9 cellular contexts compared by ENCODE assay signal in the genomic region with DNA sequence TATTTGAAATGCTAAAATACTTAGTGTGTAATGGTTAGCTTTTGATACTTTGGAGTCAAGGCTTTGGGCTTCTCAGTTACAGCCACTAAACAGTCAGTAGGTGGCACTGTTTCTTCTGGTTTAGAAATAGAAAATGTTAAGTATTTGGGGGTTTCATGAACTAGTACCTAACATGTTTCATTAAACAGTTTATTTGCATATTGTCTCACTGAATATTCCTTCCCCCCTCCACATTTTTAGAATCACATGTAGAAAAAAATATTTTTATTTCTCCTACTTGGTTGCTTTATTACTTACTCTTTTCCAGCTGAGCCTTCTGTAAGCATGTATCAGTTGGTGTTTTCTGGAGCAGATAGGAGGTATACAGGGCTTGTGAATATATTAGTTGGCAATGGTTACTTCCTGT. TPM values are rescaled to one million over a fixed set of nuclear protein-coding genes. Genes with fewer than 3 reads are reported as not detected.
DNase-seq lines count a peak whose midpoint lies in the region; ATAC-seq and TF ChIP-seq lines count a peak whose summit lies in the region.
"Had no signal": no experiment of that assay in that cellular context is flagged by ENCODE, and none has a peak within 500 bp of the region (broad histone marks: within the 10 kb centered on the region; RNA-seq: fewer than 3 reads in every experiment).

No MANE protein-coding gene starts in this region.

- H3K27me3 ChIP-seq in cardiac muscle cell (no peaks in the 10 kb centered on the region), HUES6 (ENCODE audit: control insufficient read depth, insufficient read depth, low read length) (no peaks in the 10 kb centered on the region)

- H3K4me1 ChIP-seq in cardiac muscle cell (ENCODE audit: low read depth): peaks cover 17% of the 10 kb centered on the region
- peaks cover 10% of the 10 kb centered on the region; the same call in 1 of the 2 replicates for H3K4me1 ChIP-seq in HUES6 (ENCODE audit: control insufficient read depth, insufficient read depth, low read length)
- H3K4me1 ChIP-seq: HAP-1 had no signal

- H3K4me3 ChIP-seq in cardiac muscle cell (no peak overlapping the region), HUES6 (ENCODE audit: low read depth, low read length) (no peak overlapping the region), foreskin fibroblast (ENCODE audit: low read depth in 1 of 2, low read length in 2 of 2) (no peak overlapping the region)
- H3K4me3 ChIP-seq: HAP-1 had no signal

- DNase-seq in cardiac muscle cell (ENCODE audit: low read depth in 1 of 2, low spot score in 1 of 2) (peak; percentile 63 to 81), left ventricle myocardium superior (no peak), SKM-1 (lab: John Stamatoyannopoulos, UW; ENCODE audit: unreplicated experiment) (peak; percentile 24), foreskin fibroblast (peak in 1 of 2 donors; percentile 71), pulmonary artery endothelial cell (ENCODE audit: low read depth, low spot score) (peak; percentile 17), GF-D8 (lab: John Stamatoyannopoulos, UW) (no peak)

- intact Hi-C loops in left ventricle myocardium superior (cut with micrococcal nuclease): loop anchor here (10.0 kb wide), 1 partner anchor 314 kb away; no protein-coding TSS in a partner anchor

- H3K9ac ChIP-seq in HUES6 (ENCODE audit: low read length): no peak overlapping the region

- H3K9me3 ChIP-seq in cardiac muscle cell (ENCODE audit: low read depth) (no peaks in the 10 kb centered on the region), HUES6 (ENCODE audit: control insufficient read depth, insufficient read depth, low read depth, low read length) (no peaks in the 10 kb centered on the region)
- H3K9me3 ChIP-seq: HAP-1 had no signal

- TF ChIP-seq CTCF in cardiac muscle cell (IDR thresholded peaks at IDR 0.05; ENCODE audit: low read depth, low read length) (peak; percentile 82), foreskin fibroblast (IDR thresholded peaks at IDR 0.05; ENCODE audit: low read depth, low read length) (peak; percentile 87)

- ATAC-seq in left ventricle myocardium superior: no peak
- ATAC-seq in GM21723 (IDR thresholded peaks at IDR 0.05; ENCODE audit: unreplicated experiment): peak; percentile 86

- H3K27ac ChIP-seq in cardiac muscle cell (no peak overlapping the region), HUES6 (ENCODE audit: low read depth, low read length) (0 out of 2 replicates have a peak overlapping the region, but pooled peaks have one; percentile 15)

- H3K36me3 ChIP-seq in cardiac muscle cell (no peaks in the 10 kb centered on the region), HUES6 (ENCODE audit: control insufficient read depth, insufficient read depth, low read length) (peaks cover 3% of the 10 kb centered on the region; the same call in 1 of the 2 replicates)

RNA-seq across cellular contexts. Expression of a gene that starts 48.0 kb away (rescaled TPM):
- 7.9 and 11.6 TPM in 2 replicates for total RNA-seq in cardiac muscle cell
- polyA plus RNA-seq in cardiac muscle cell: 14.0 and 17.9 TPM in 2 replicates
- 38.9 TPM for total RNA-seq in left ventricle myocardium superior
- 79.0 and 121 TPM in 2 replicates for total RNA-seq in pulmonary artery endothelial cell

RNA-seq across cellular contexts. Expression of a gene that starts 56.9 kb away (rescaled TPM):
- total RNA-seq in cardiac muscle cell (19.4 and 26.4 TPM in 2 replicates), left ventricle myocardium superior (18.8 TPM), pulmonary artery endothelial cell (44.6 and 50.6 TPM in 2 replicates)
- polyA plus RNA-seq in cardiac muscle cell: 22.2 and 23.6 TPM in 2 replicates

Comparison
In these comparisons a context has a peak if more than half of its experiments do, and no peak if none do; other contexts are left out.
1. DNase-seq: peak in cardiac muscle cell (2 of 2), SKM-1 (single experiment) and pulmonary artery endothelial cell (single experiment); none in left ventricle myocardium superior (single experiment) and GF-D8 (single experiment).